Comparison of ENCODE assay signal across 1 cellular context in genomic region chr9:98931990-98932389, GRCh38.
TF ChIP-seq lines count a peak whose summit lies in the region.

No MANE protein-coding gene starts in this region.

TF ChIP-seq in K562, 482 proteins besides CTCF, POLR2A, EP300 and RAD21 (continued from another document and continues in another):
- TF ChIP-seq JUN (IDR thresholded peaks at IDR 0.05; ENCODE audit: borderline replicate concordance, low read depth, low read length) = no peak
- no peak for TF ChIP-seq JUN (CRISPR knock-in tag; IDR thresholded peaks at IDR 0.05; ENCODE audit: borderline replicate concordance)
- no peak for TF ChIP-seq TGIF2 (CRISPR knock-in tag; IDR thresholded peaks at IDR 0.05)
- TF ChIP-seq FOXK1 (CRISPR knock-in tag; IDR thresholded peaks at IDR 0.05; ENCODE audit: borderline replicate concordance) = no peak
- 0 out of 2 replicates have a peak, but pooled peaks have one; percentile 49 for TF ChIP-seq KHSRP (IDR thresholded peaks at IDR 0.05)
- TF ChIP-seq NKRF (IDR thresholded peaks at IDR 0.05; ENCODE audit: borderline replicate concordance) = no peak
- no peak for TF ChIP-seq ETV5 (CRISPR knock-in tag; IDR thresholded peaks at IDR 0.05; ENCODE audit: low read depth)
- TF ChIP-seq GTF3C2 (IDR thresholded peaks at IDR 0.05; ENCODE audit: borderline replicate concordance, extremely low read depth, insufficient read length) = no peak
- no peak for TF ChIP-seq NR1H2 (CRISPR knock-in tag; IDR thresholded peaks at IDR 0.05)
- TF ChIP-seq ZNF124 (CRISPR knock-in tag; IDR thresholded peaks at IDR 0.05) = no peak
- TF ChIP-seq NCOR1 (IDR thresholded peaks at IDR 0.05) = peak; percentile 92
- no peak for TF ChIP-seq STAG1 (CRISPR knock-in tag; IDR thresholded peaks at IDR 0.05; ENCODE audit: borderline replicate concordance)
- TF ChIP-seq RFX7 (CRISPR knock-in tag; IDR thresholded peaks at IDR 0.05) = no peak
- TF ChIP-seq FOXA3 (CRISPR knock-in tag; conservative IDR thresholded peaks at IDR 0.05 in 1 of 2, IDR thresholded peaks at IDR 0.05 in 1 of 2) = no peak
- no peak for TF ChIP-seq TCF15 (CRISPR knock-in tag; IDR thresholded peaks at IDR 0.05)
- TF ChIP-seq ZNF592 (IDR thresholded peaks at IDR 0.05) = no peak
- no peak for TF ChIP-seq MLX (CRISPR knock-in tag; conservative IDR thresholded peaks at IDR 0.05)
- no peak for TF ChIP-seq TFAM (CRISPR knock-in tag; conservative IDR thresholded peaks at IDR 0.05)
- no peak for TF ChIP-seq MBD1 (CRISPR knock-in tag; IDR thresholded peaks at IDR 0.05)
- TF ChIP-seq ZBTB9 (CRISPR knock-in tag; IDR thresholded peaks at IDR 0.05) = no peak
- no peak for TF ChIP-seq MXD1 (CRISPR knock-in tag; IDR thresholded peaks at IDR 0.05; ENCODE audit: borderline replicate concordance, poor library complexity, severe bottlenecking)
- no peak for TF ChIP-seq BRD4 (IDR thresholded peaks at IDR 0.05)
- TF ChIP-seq FOXA1 (IDR thresholded peaks at IDR 0.05; ENCODE audit: borderline replicate concordance) = no peak
- TF ChIP-seq ZNF696 (CRISPR knock-in tag; conservative IDR thresholded peaks at IDR 0.05) = no peak
- no peak for TF ChIP-seq ZC3H8 (IDR thresholded peaks at IDR 0.05)
- TF ChIP-seq SREBF1 (IDR thresholded peaks at IDR 0.05; ENCODE audit: borderline replicate concordance, low read depth, low read length) = no peak
- no peak for TF ChIP-seq CGGBP1 (CRISPR knock-in tag; IDR thresholded peaks at IDR 0.05)
- TF ChIP-seq MEF2A (IDR thresholded peaks at IDR 0.05; ENCODE audit: control insufficient read depth, low read depth, low read length) = peak; percentile 100
- TF ChIP-seq CBX3 (IDR thresholded peaks at IDR 0.05; ENCODE audit: borderline replicate concordance in 1 of 2, low read length in 2 of 2) = no peak
- TF ChIP-seq ZNF263 (CRISPR knock-in tag; IDR thresholded peaks at IDR 0.05; ENCODE audit: borderline replicate concordance) = no peak
- peak; percentile 41; the same call in 1 of the 2 replicates for TF ChIP-seq MTA1 (IDR thresholded peaks at IDR 0.05; ENCODE audit: borderline replicate concordance)
- TF ChIP-seq HNRNPH1 (optimal IDR thresholded peaks at IDR 0.05; ENCODE audit: low read depth, low read length) = no peak
- TF ChIP-seq MBD2 (IDR thresholded peaks at IDR 0.05; ENCODE audit: borderline replicate concordance, low read depth) = no peak; the same call in 1 of the 2 replicates
- TF ChIP-seq ZNF707 (CRISPR knock-in tag; conservative IDR thresholded peaks at IDR 0.05) = no peak
- TF ChIP-seq TCF7 (IDR thresholded peaks at IDR 0.05; ENCODE audit: borderline replicate concordance) = no peak
- no peak for TF ChIP-seq TAF1 (IDR thresholded peaks at IDR 0.05; ENCODE audit: control insufficient read depth, extremely low read depth, insufficient read depth, low read length, severe bottlenecking)
- TF ChIP-seq SMAD2 (IDR thresholded peaks at IDR 0.05; ENCODE audit: low read depth, low read length) = no peak
- TF ChIP-seq ZNF239 (CRISPR knock-in tag; IDR thresholded peaks at IDR 0.05) = no peak
- TF ChIP-seq ZNF408 (CRISPR knock-in tag; IDR thresholded peaks at IDR 0.05; ENCODE audit: low read depth) = no peak
- TF ChIP-seq CBFB (CRISPR knock-in tag; IDR thresholded peaks at IDR 0.05) = no peak
- no peak for TF ChIP-seq PRMT5 (CRISPR knock-in tag; IDR thresholded peaks at IDR 0.05)
- TF ChIP-seq ZNF41 (CRISPR knock-in tag; conservative IDR thresholded peaks at IDR 0.05) = no peak
- no peak for TF ChIP-seq ZNF217 (CRISPR knock-in tag; IDR thresholded peaks at IDR 0.05)
- TF ChIP-seq ZNF354B (CRISPR knock-in tag; IDR thresholded peaks at IDR 0.05) = no peak
- no peak for TF ChIP-seq NR2C1 (IDR thresholded peaks at IDR 0.05)
- peak; percentile 38; the same call in 1 of the 2 replicates for TF ChIP-seq NR2C1 (tag; IDR thresholded peaks at IDR 0.05)
- TF ChIP-seq HOMEZ (CRISPR knock-in tag; IDR thresholded peaks at IDR 0.05) = no peak
- no peak for TF ChIP-seq COPS2 (conservative IDR thresholded peaks at IDR 0.05)
- 0 out of 2 replicates have a peak, but pooled peaks have one; percentile 35 for TF ChIP-seq CREB3L1 (IDR thresholded peaks at IDR 0.05; ENCODE audit: borderline replicate concordance, low read depth)
- TF ChIP-seq ZBTB17 (CRISPR knock-in tag; IDR thresholded peaks at IDR 0.05) = no peak
- TF ChIP-seq ZNF778 (CRISPR knock-in tag; IDR thresholded peaks at IDR 0.05) = no peak
- peak; percentile 76 to 94; a peak in 3 of 4 replicates for TF ChIP-seq ARNT (IDR thresholded peaks at IDR 0.05)
- no peak for TF ChIP-seq HIVEP1 (CRISPR knock-in tag; IDR thresholded peaks at IDR 0.05)
